ENCODE assay signal across 8 cellular contexts in genomic region chr9:128553695-128554094, GRCh38. TPM values are rescaled to one million over a fixed set of nuclear protein-coding genes. Genes with fewer than 3 reads are reported as not detected.
A peak's percentile ranks its signal among the peaks of the same experiment; 100 is the strongest.
DNase-seq lines count a peak whose midpoint lies in the region; ATAC-seq and TF ChIP-seq lines count a peak whose summit lies in the region.
"Had no signal": no experiment of that assay in that cellular context is flagged by ENCODE, and none has a peak within 500 bp of the region (broad histone marks: within the 10 kb centered on the region; RNA-seq: fewer than 3 reads in every experiment).

No MANE protein-coding gene starts in this region.

- H3K27ac ChIP-seq in HEK293 (ENCODE audit: extremely low read depth, low read depth, low read length) (no peak overlapping the region), suprapubic skin (peak overlapping the region; percentile 96)

- H3K4me3 ChIP-seq in HEK293 (ENCODE audit: low read depth, low read length): peak overlapping the region; percentile 65
- H3K4me3 ChIP-seq in iPS-15b (ENCODE audit: low read depth, low read length): peak overlapping the region; percentile 84
- peak overlapping the region; percentile 90 for H3K4me3 ChIP-seq in suprapubic skin

- no peak for TF ChIP-seq EP300 in suprapubic skin (IDR thresholded peaks at IDR 0.05)

- peaks cover 26% of the 10 kb centered on the region for H3K4me1 Mint-ChIP-seq in activated T-cell treated with anti-CD3 and anti-CD28 coated beads, Interleukin-2, amount 50 U/mL, for 72 hours (ENCODE audit: low read depth)

- no peaks in the 10 kb centered on the region for H3K27me3 Mint-ChIP-seq in activated T-cell treated with anti-CD3 and anti-CD28 coated beads, Interleukin-2, amount 50 U/mL, for 72 hours (ENCODE audit: low read depth)

- no peak overlapping the region for H3K9ac ChIP-seq in iPS-15b (ENCODE audit: low read depth, low read length)

- H3K9me3 ChIP-seq in HEK293 (ENCODE audit: control insufficient read depth, insufficient read depth, low read depth, low read length): no peaks in the 10 kb centered on the region
- H3K9me3 ChIP-seq in iPS-15b (ENCODE audit: control insufficient read depth, insufficient read depth, low read length): no peaks in the 10 kb centered on the region
- H3K9me3 ChIP-seq in suprapubic skin: no peaks in the 10 kb centered on the region

- CTCF ChIA-PET in HEK293 (lab: Yijun Ruan, JAX): interaction anchor here (2.5 kb wide), 1 partner anchor 115 kb away, joined by 12 read pairs; no protein-coding TSS in a partner anchor

- no peaks in the 10 kb centered on the region for H3K36me3 Mint-ChIP-seq in activated T-cell treated with anti-CD3 and anti-CD28 coated beads, Interleukin-2, amount 50 U/mL, for 72 hours (ENCODE audit: insufficient read depth in 2 of 2)

- H3K9me3 Mint-ChIP-seq in activated T-cell treated with anti-CD3 and anti-CD28 coated beads, Interleukin-2, amount 50 U/mL, for 72 hours: no peaks in the 10 kb centered on the region

- H3K36me3 ChIP-seq in HEK293 (ENCODE audit: control insufficient read depth in 2 of 2, insufficient read depth in 1 of 2, low read length in 2 of 2) (no peaks in the 10 kb centered on the region), iPS-15b (ENCODE audit: control insufficient read depth, insufficient read depth, low read length) (no peaks in the 10 kb centered on the region), suprapubic skin (no peaks in the 10 kb centered on the region)

- DNase-seq in SW 1271 (lab: John Stamatoyannopoulos, UW) (peak; percentile 50 to 77), suprapubic skin (ENCODE audit: low spot score in 2 of 2) (no peak)
- DNase-seq in activated T-cell treated with anti-CD3 and anti-CD28 coated beads, Interleukin-2, amount 50 U/mL, for 72 hours: no peak
- DNase-seq: activated CD8-positive, alpha-beta memory T cell treated with anti-CD3 and anti-CD28 coated beads for 24 hours had no signal

- H3K4me1 ChIP-seq in HEK293 (ENCODE audit: control insufficient read depth, insufficient read depth, low read length) (peaks cover 17% of the 10 kb centered on the region), iPS-15b (ENCODE audit: control insufficient read depth, insufficient read depth, low read length) (peaks cover 29% of the 10 kb centered on the region), suprapubic skin (peaks cover 72% of the 10 kb centered on the region)

- POLR2A ChIA-PET in HEK293 (lab: Yijun Ruan, JAX): interaction anchor here (0.8 to 3.0 kb wide), 8 partner anchors 8 to 53 kb away, joined by 3 to 20 read pairs (median 8); partner anchors contain the start of gene GLE1

- 8% methylated on average over 6 of the region's 6 CpGs for WGBS in suprapubic skin

- ATAC-seq in activated T-cell treated with anti-CD3 and anti-CD28 coated beads, Interleukin-2, amount 50 U/mL, for 72 hours (replicated peaks in 1 of 2): no peak
- no peak for ATAC-seq in GM19463 (IDR thresholded peaks at IDR 0.05; ENCODE audit: unreplicated experiment)
- no peak for ATAC-seq in HG03196 (IDR thresholded peaks at IDR 0.05; ENCODE audit: unreplicated experiment)

- H3K4me3 Mint-ChIP-seq in activated T-cell treated with anti-CD3 and anti-CD28 coated beads, Interleukin-2, amount 50 U/mL, for 72 hours: no peak overlapping the region

- H3K27me3 ChIP-seq in iPS-15b (ENCODE audit: control insufficient read depth, insufficient read depth, low read length) (peaks cover 9% of the 10 kb centered on the region), suprapubic skin (no peaks in the 10 kb centered on the region)

- no peak for TF ChIP-seq POLR2A in suprapubic skin (IDR thresholded peaks at IDR 0.05)

- H3K27ac Mint-ChIP-seq in activated T-cell treated with anti-CD3 and anti-CD28 coated beads, Interleukin-2, amount 50 U/mL, for 72 hours: no peak overlapping the region

- no peak for TF ChIP-seq CTCF in HEK293 (tag by site-specific recombination; IDR thresholded peaks at IDR 0.05)
- TF ChIP-seq CTCF in suprapubic skin (IDR thresholded peaks at IDR 0.05): no peak

TF ChIP-seq in HEK293, 187 proteins besides CTCF, POLR2A, EP300 and RAD21:
- no peak for TF ChIP-seq OSR2 (tag by site-specific recombination; IDR thresholded peaks at IDR 0.05)
- TF ChIP-seq ZSCAN5A (tag by site-specific recombination; IDR thresholded peaks at IDR 0.05): no peak
- no peak for TF ChIP-seq ZNF23 (tag by site-specific recombination; IDR thresholded peaks at IDR 0.05; ENCODE audit: borderline replicate concordance)
- no peak for TF ChIP-seq ZNF837 (tag by site-specific recombination; IDR thresholded peaks at IDR 0.05)
- no peak for TF ChIP-seq ZNF335 (tag by site-specific recombination; conservative IDR thresholded peaks at IDR 0.05)
- no peak for TF ChIP-seq ZNF37A (tag by site-specific recombination; IDR thresholded peaks at IDR 0.05)
- TF ChIP-seq ZSCAN30 (tag by site-specific recombination; IDR thresholded peaks at IDR 0.05): no peak
- TF ChIP-seq ZNF449 (tag by site-specific recombination; IDR thresholded peaks at IDR 0.05): no peak
- no peak for TF ChIP-seq ZNF121 (tag by site-specific recombination; IDR thresholded peaks at IDR 0.05)
- TF ChIP-seq ZNF580 (tag by site-specific recombination; IDR thresholded peaks at IDR 0.05): no peak
- TF ChIP-seq ZNF518A (tag by site-specific recombination; conservative IDR thresholded peaks at IDR 0.05; ENCODE audit: low read depth): no peak
- no peak for TF ChIP-seq ZNF214 (tag by site-specific recombination; IDR thresholded peaks at IDR 0.05; ENCODE audit: borderline replicate concordance)
- no peak for TF ChIP-seq GLI2 (tag by site-specific recombination; IDR thresholded peaks at IDR 0.05; ENCODE audit: borderline replicate concordance, low read depth)
- no peak for TF ChIP-seq BCL11A (tag by site-specific recombination; IDR thresholded peaks at IDR 0.05; ENCODE audit: low read depth)
- no peak for TF ChIP-seq ZNF184 (tag by site-specific recombination; IDR thresholded peaks at IDR 0.05)

RNA-seq across cellular contexts. Expression of gene SPTAN1, which starts 1.3 kb away (rescaled TPM):
- total RNA-seq in suprapubic skin: 100 to 1,000 TPM; 251 to 476 (median 354) TPM
- 100 to 1,000 TPM; 289 to 304 TPM for total RNA-seq in activated T-cell treated with anti-CD3 and anti-CD28 coated beads, Interleukin-2, amount 50 U/mL, for 72 hours

RNA-seq across cellular contexts. Expression of gene GLE1, which starts 49.2 kb away (rescaled TPM):
- 10 to 100 TPM; 27.5 to 39.6 (median 28.5) TPM for total RNA-seq in suprapubic skin
- 10 to 100 TPM; 45.8 to 59.0 TPM for total RNA-seq in activated T-cell treated with anti-CD3 and anti-CD28 coated beads, Interleukin-2, amount 50 U/mL, for 72 hours

Comparison
In these comparisons a context has a peak if more than half of its experiments do, and no peak if none do; other contexts are left out.
1. DNase-seq: peak in SW 1271 (2 of 2); none in suprapubic skin (0 of 2) and activated T-cell treated with anti-CD3 and anti-CD28 coated beads, Interleukin-2, amount 50 U/mL, for 72 hours (0 of 2).
2. Peak in every context shown above with its lines, with median percentiles within 50 percentile points of each other: H3K4me3 ChIP-seq.